Comparison of ENCODE assay signal across 16 cellular contexts in the genomic region with DNA sequence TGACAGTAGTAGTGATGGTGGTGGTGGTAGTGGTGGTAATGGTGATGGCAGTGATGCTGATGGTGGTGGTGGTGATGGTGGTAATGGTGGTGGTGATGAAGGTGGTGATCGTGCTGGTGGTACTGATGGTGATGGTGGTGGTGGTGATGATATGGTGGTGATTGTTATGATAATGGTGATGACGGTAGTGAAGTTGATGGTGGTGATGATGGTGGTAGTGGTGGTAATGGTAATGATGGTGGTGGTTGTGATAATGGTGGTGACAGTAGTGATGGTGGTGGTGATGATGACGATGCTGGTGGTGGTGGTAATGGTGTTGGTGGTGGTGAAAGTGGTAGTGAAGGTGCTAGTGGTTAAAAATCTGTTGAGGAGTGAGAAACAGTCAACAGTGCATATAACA.
A peak's percentile ranks its signal among the peaks of the same experiment; 100 is the strongest.
DNase-seq lines count a peak whose midpoint lies in the region; ATAC-seq, FAIRE-seq and TF ChIP-seq lines count a peak whose summit lies in the region.
"Had no signal": no experiment of that assay in that cellular context is flagged by ENCODE, and none has a peak within 500 bp of the region (broad histone marks: within the 10 kb centered on the region; RNA-seq: fewer than 3 reads in every experiment).

No MANE protein-coding gene starts in this region.

- H2AFZ ChIP-seq in H9 (ENCODE audit: low read length) (no peak overlapping the region), astrocyte (ENCODE audit: low read depth, low read length) (no peak overlapping the region), mesenchymal stem cell (ENCODE audit: low read depth, low read length) (no peak overlapping the region)

- H3K27me3 ChIP-seq in H9 (ENCODE audit: insufficient read depth, low read length): no peaks in the 10 kb centered on the region
- no peaks in the 10 kb centered on the region for H3K27me3 ChIP-seq in astrocyte (ENCODE audit: insufficient read depth, low read length)
- peaks cover 0 to 13% of the 10 kb centered on the region in 2 experiments for H3K27me3 ChIP-seq in mesenchymal stem cell (ENCODE audit: control insufficient read depth in 1 of 2, insufficient read depth in 1 of 2, low read length in 2 of 2)
- H3K27me3 ChIP-seq: BLaER1 had no signal

- no peak overlapping the region for H2BK12ac ChIP-seq in H9 (ENCODE audit: insufficient read length, low read depth, low read length)
- peak overlapping the region; percentile 19 to 87 for H2BK12ac ChIP-seq in mesenchymal stem cell (ENCODE audit: low read length in 2 of 2)

- H4K20me1 ChIP-seq in H9 (ENCODE audit: control insufficient read depth, insufficient read depth, insufficient read length): no peaks in the 10 kb centered on the region
- H4K20me1 ChIP-seq in astrocyte (ENCODE audit: insufficient read depth, low read length): no peaks in the 10 kb centered on the region

- H2BK15ac ChIP-seq in H9 (ENCODE audit: low read depth, low read length) (no peak overlapping the region), mesenchymal stem cell (ENCODE audit: low read depth, poor library complexity, severe bottlenecking) (no peak overlapping the region)

- H2BK5ac ChIP-seq in H9 (ENCODE audit: insufficient read length, low read length) (no peak overlapping the region), mesenchymal stem cell (ENCODE audit: low read depth, low read length, poor library complexity, severe bottlenecking) (no peak overlapping the region)

- H2AK5ac ChIP-seq in H9 (ENCODE audit: insufficient read length, low read length) (no peak overlapping the region), mesenchymal stem cell (ENCODE audit: low read length, severe bottlenecking) (no peak overlapping the region)

- no peak overlapping the region for H3K4ac ChIP-seq in H9 (ENCODE audit: low read depth, low read length)
- peak overlapping the region in 1 of 2 experiments; percentile 52 for H3K4ac ChIP-seq in mesenchymal stem cell (ENCODE audit: low read depth in 1 of 2, low read length in 2 of 2)

- 100% methylated on average over 1 of the region's 3 CpGs for WGBS in H9 (ENCODE audit: extremely low coverage, insufficient read length, low lambda C conversion rate)
- 100% methylated on average over 2 of the region's 3 CpGs for WGBS in mesenchymal stem cell

- H3K23me2 ChIP-seq in H9 (ENCODE audit: insufficient read length, low read depth, low read length, poor library complexity, severe bottlenecking): no peaks in the 10 kb centered on the region

- no peak overlapping the region for H4K5ac ChIP-seq in H9 (ENCODE audit: insufficient read length, low read depth, low read length)

- H3K4me3 ChIP-seq in astrocyte (ENCODE audit: insufficient read depth, low read depth, low read length) (no peak overlapping the region), mesenchymal stem cell (ENCODE audit: insufficient read depth in 1 of 2, low read depth in 1 of 2, low read length in 2 of 2) (no peak overlapping the region)
- H3K4me3 ChIP-seq: A549, BLaER1 had no signal

- FAIRE-seq in astrocyte (lab: Jason Lieb, UNC): peak; percentile 37
- FAIRE-seq: A549, H54 had no signal

- ATAC-seq in HG03442 (IDR thresholded peaks at IDR 0.05; ENCODE audit: unreplicated experiment): no peak
- ATAC-seq in GM21367 (IDR thresholded peaks at IDR 0.05; ENCODE audit: unreplicated experiment): no peak
- ATAC-seq: A549, HCT116 had no signal

- H3K23ac ChIP-seq in H9 (ENCODE audit: insufficient read length, low read depth, low read length) (no peak overlapping the region), mesenchymal stem cell (ENCODE audit: low read length in 2 of 2) (no peak overlapping the region)

- H3K4me2 ChIP-seq in H9 (ENCODE audit: insufficient read depth, insufficient read length, low read length) (no peak overlapping the region), astrocyte (ENCODE audit: low read length) (no peak overlapping the region), mesenchymal stem cell (ENCODE audit: low read length, poor library complexity, severe bottlenecking) (no peak overlapping the region)
- H3K4me2 ChIP-seq: A549, BLaER1 had no signal

- no peak overlapping the region for H2BK20ac ChIP-seq in H9 (ENCODE audit: low read depth, low read length, poor library complexity, severe bottlenecking)

- H4K91ac ChIP-seq in H9 (ENCODE audit: insufficient read length, low read depth, low read length) (no peak overlapping the region), mesenchymal stem cell (ENCODE audit: low read length) (peak overlapping the region; percentile 74)

- no peak overlapping the region for H3K18ac ChIP-seq in H9 (ENCODE audit: insufficient read length, low read depth, low read length)
- peak overlapping the region; percentile 7 to 50 for H3K18ac ChIP-seq in mesenchymal stem cell (ENCODE audit: low read depth in 1 of 2, low read length in 2 of 2)

- TF ChIP-seq CTCF in H9 (conservative IDR thresholded peaks at IDR 0.05) (no peak), astrocyte (IDR thresholded peaks at IDR 0.05; ENCODE audit: insufficient read depth, low read depth, low read length) (no peak), GM20000 (IDR thresholded peaks at IDR 0.05; ENCODE audit: extremely low read depth, missing control alignments) (no peak)

- H3K79me2 ChIP-seq in H9 (ENCODE audit: insufficient read depth, low read length): no peaks in the 10 kb centered on the region
- peaks cover 7% of the 10 kb centered on the region for H3K79me2 ChIP-seq in astrocyte (ENCODE audit: insufficient read depth, low read length)

- H3K56ac ChIP-seq in H9 (ENCODE audit: insufficient read length, low read depth, low read length): no peak overlapping the region

- H3K4me3 Mint-ChIP-seq in H9 (no peak overlapping the region), astrocyte (ENCODE audit: unreplicated experiment) (no peak overlapping the region)
- H3K4me3 Mint-ChIP-seq: CD14-positive monocyte; CD4-positive, alpha-beta memory T cell had no signal

- 0 out of 4 replicates have a peak, but pooled peaks cover 0 to 4% of the 10 kb centered on the region in 2 experiments for H3K4me1 Mint-ChIP-seq in H9
- H3K4me1 Mint-ChIP-seq in astrocyte (ENCODE audit: low read depth, unreplicated experiment): peaks cover 37% of the 10 kb centered on the region
- H3K4me1 Mint-ChIP-seq: CD4-positive, alpha-beta memory T cell had no signal

- H4K8ac ChIP-seq in H9 (replicated peaks; ENCODE audit: insufficient read length, low read depth, low read length) (peak overlapping the region; percentile 25), mesenchymal stem cell (ENCODE audit: low read length) (no peak overlapping the region)

- no peak overlapping the region for H3K27ac ChIP-seq in H9 (ENCODE audit: insufficient read length, low read depth, low read length)
- H3K27ac ChIP-seq in astrocyte (ENCODE audit: low read depth, low read length): no peak overlapping the region
- H3K27ac ChIP-seq in mesenchymal stem cell (ENCODE audit: low read length, poor library complexity, severe bottlenecking): no peak overlapping the region
- H3K27ac ChIP-seq: A549, BLaER1 had no signal

- H3K9me3 Mint-ChIP-seq in H9 (no peaks in the 10 kb centered on the region), astrocyte (ENCODE audit: unreplicated experiment) (peaks cover 5% of the 10 kb centered on the region)
- H3K9me3 Mint-ChIP-seq: CD14-positive monocyte; CD4-positive, alpha-beta memory T cell had no signal

- H3K9ac ChIP-seq in H9 (ENCODE audit: extremely low read depth, insufficient read length, low read length) (no peak overlapping the region), astrocyte (ENCODE audit: low read length) (no peak overlapping the region), mesenchymal stem cell (ENCODE audit: low read length) (no peak overlapping the region)
- H3K9ac ChIP-seq: BLaER1 had no signal

- peaks cover 9% of the 10 kb centered on the region for H3K27me3 Mint-ChIP-seq in H9 (ENCODE audit: low read depth)
- H3K27me3 Mint-ChIP-seq in astrocyte (ENCODE audit: low read depth, unreplicated experiment): no peaks in the 10 kb centered on the region

- no peaks in the 10 kb centered on the region for H3K36me3 ChIP-seq in astrocyte (ENCODE audit: insufficient read depth, low read length)
- H3K36me3 ChIP-seq in mesenchymal stem cell (ENCODE audit: control insufficient read depth in 1 of 2, insufficient read depth in 2 of 2, low read depth in 1 of 2, low read length in 2 of 2): peaks cover 0 to 18% of the 10 kb centered on the region in 2 experiments

- H3K36me3 Mint-ChIP-seq in H9 (ENCODE audit: insufficient read depth in 1 of 3, low read depth in 3 of 3) (no peaks in the 10 kb centered on the region), astrocyte (ENCODE audit: low read depth, unreplicated experiment) (peaks cover 7% of the 10 kb centered on the region)
- H3K36me3 Mint-ChIP-seq: CD14-positive monocyte; CD4-positive, alpha-beta memory T cell had no signal

- no peak overlapping the region for H3T11ph ChIP-seq in H9 (ENCODE audit: low read length)

- no peak overlapping the region for H2BK120ac ChIP-seq in H9 (ENCODE audit: low read depth, low read length, poor library complexity, severe bottlenecking)
- H2BK120ac ChIP-seq in mesenchymal stem cell (ENCODE audit: low read depth, low read length): no peak overlapping the region

- no peaks in the 10 kb centered on the region for H3K79me1 ChIP-seq in H9 (ENCODE audit: insufficient read depth, low read depth, low read length, poor library complexity, severe bottlenecking)
- H3K79me1 ChIP-seq in mesenchymal stem cell (replicated peaks; ENCODE audit: low read length, poor library complexity, severe bottlenecking): peaks cover 27% of the 10 kb centered on the region

- no peaks in the 10 kb centered on the region for H3K9me3 ChIP-seq in H9 (ENCODE audit: control insufficient read depth, low read depth, low read length)
- H3K9me3 ChIP-seq in astrocyte (ENCODE audit: insufficient read depth, low read depth, low read length): no peaks in the 10 kb centered on the region
- H3K9me3 ChIP-seq in mesenchymal stem cell (ENCODE audit: control insufficient read depth, low read length): no peaks in the 10 kb centered on the region
- H3K9me3 ChIP-seq: A549, BLaER1 had no signal

- no peak overlapping the region for H3K27ac Mint-ChIP-seq in H9
- H3K27ac Mint-ChIP-seq in astrocyte (ENCODE audit: unreplicated experiment): no peak overlapping the region
- H3K27ac Mint-ChIP-seq: CD14-positive monocyte; CD4-positive, alpha-beta memory T cell had no signal

- H3K4me1 ChIP-seq in H9 (ENCODE audit: insufficient read depth, low read length) (no peaks in the 10 kb centered on the region), astrocyte (ENCODE audit: insufficient read depth, low read length) (peaks cover 44% of the 10 kb centered on the region), mesenchymal stem cell (ENCODE audit: control insufficient read depth, insufficient read depth, low read depth, low read length) (peaks cover 8% of the 10 kb centered on the region)

- no peak for DNase-seq in H9
- no peak for DNase-seq in astrocyte (ENCODE audit: low read depth)
- no peak for DNase-seq in mesenchymal stem cell
- no peak for DNase-seq in GM20000 (ENCODE audit: low spot score)
- DNase-seq: CD4-positive, alpha-beta memory T cell; DMS79 treated with DMSO at 0.1 percent for 48 hours; GF-D8; Karpas-422; KBM-7 had no signal

- H3K14ac ChIP-seq in H9 (ENCODE audit: insufficient read depth, low read length): no peak overlapping the region
- H3K14ac ChIP-seq in mesenchymal stem cell (ENCODE audit: low read length in 2 of 2): no peak overlapping the region
